8 cellular contexts compared by ENCODE assay signal in genomic region chr16:22321340-22322001, GRCh38. TPM values are rescaled to one million over a fixed set of nuclear protein-coding genes. Genes with fewer than 3 reads are reported as not detected.
DNase-seq lines count a peak whose midpoint lies in the region; ATAC-seq, FAIRE-seq and TF ChIP-seq lines count a peak whose summit lies in the region.

No MANE protein-coding gene starts in this region.

- TF ChIP-seq POLR2A in H54 (IDR thresholded peaks at IDR 0.05; ENCODE audit: low read depth, low read length): no peak
- no peak for TF ChIP-seq POLR2A in lower leg skin (IDR thresholded peaks at IDR 0.05)

- H3K9ac ChIP-seq in colonic mucosa (ENCODE audit: low read depth in 2 of 2, low read length in 2 of 2): no peak overlapping the region

- no peak overlapping the region for H3K27ac ChIP-seq in colonic mucosa

- WGBS in lower leg skin, 2 donors: 23 to 46% methylated on average over 11 to 16 of the region's 16 CpGs

- intact Hi-C loops in colonic mucosa (cut with DNase I): loop anchor here (10.0 kb wide), 2 partner anchors 93 to 1167 kb away; partner anchors contain the start of genes DNAH3 and LDAF1
- intact Hi-C loops in lower leg skin (cut with DNase I; ENCODE audit: low total_unique reads): loop anchor here (10.0 kb wide), 1 partner anchor 53 kb away; the partner anchor contains the start of gene CDR2

- H3K27me3 ChIP-seq in colonic mucosa: no peaks in the 10 kb centered on the region

- DNase-seq in AG08395 (ENCODE audit: low spot score) (peak; percentile 82), H54 (ENCODE audit: insufficient read length, low spot score) (peak; percentile 75), NCI-H460 (ENCODE audit: extremely low read depth, low read depth) (peak; percentile 49), colonic mucosa (peak; percentile 58), lower leg skin (ENCODE audit: low spot score in 2 of 2) (peak; percentile 66 to 91)
- DNase-seq in activated CD4-positive, alpha-beta T cell treated with anti-CD3 and anti-CD28 coated beads for 48 hours: peak; percentile 81
- peak; percentile 37 to 64 (median 39) for DNase-seq in stimulated activated CD4-positive, alpha-beta T cell treated with anti-CD3 and anti-CD28 coated beads, TNF-alpha, amount 100 ng/mL, for 48 hours (ENCODE audit: low read depth in 3 of 3)

- TF ChIP-seq CTCF in colonic mucosa (IDR thresholded peaks at IDR 0.05) (peak; percentile 88), lower leg skin (IDR thresholded peaks at IDR 0.05) (peak in 1 of 3 donors; percentile 49)

- no peak for ATAC-seq in GM21576 (IDR thresholded peaks at IDR 0.05; ENCODE audit: unreplicated experiment)

- no peaks in the 10 kb centered on the region for H3K4me1 ChIP-seq in colonic mucosa

- no peak overlapping the region for H3K4me3 ChIP-seq in colonic mucosa
- H3K4me3 ChIP-seq in lower leg skin (ENCODE audit: low read depth, poor library complexity, severe bottlenecking): no peak overlapping the region

- no peaks in the 10 kb centered on the region for H3K9me3 ChIP-seq in colonic mucosa

- FAIRE-seq in H54 (lab: Jason Lieb, UNC): peak; percentile 81

- peaks cover 4% of the 10 kb centered on the region for H3K36me3 ChIP-seq in colonic mucosa

RNA-seq across cellular contexts. Expression of gene POLR3E, which starts 24.3 kb away (rescaled TPM):
- total RNA-seq in NCI-H460 (2014; rRNA removed; shearing (Covaris generic)): 62.8 and 67.5 TPM in 2 replicates
- 197 and 211 TPM in 2 replicates for polyA plus RNA-seq in NCI-H460 (2014; cell fraction: nucleus; rRNA removed)
- 10 to 100 TPM; 34.4 to 43.4 TPM for total RNA-seq in colonic mucosa
- 10 to 100 TPM; 64.7 to 74.0 (median 71.4) TPM for total RNA-seq in lower leg skin

RNA-seq across cellular contexts. Expression of gene CDR2, which starts 52.9 kb away (rescaled TPM):
- 21.2 and 23.5 TPM in 2 replicates for total RNA-seq in NCI-H460 (2014; rRNA removed; shearing (Covaris generic))
- 16.1 and 18.0 TPM in 2 replicates for polyA plus RNA-seq in NCI-H460 (2014; cell fraction: nucleus; rRNA removed)
- total RNA-seq in colonic mucosa (10 to 100 TPM; 24.0 to 31.5 TPM), lower leg skin (10 to 100 TPM in 3 of 4 donors, 1 to 10 TPM in 1; 8.5 to 30.3 (median 16.2) TPM)
